ENCODE assay signal across 1 cellular context in the genomic region with DNA sequence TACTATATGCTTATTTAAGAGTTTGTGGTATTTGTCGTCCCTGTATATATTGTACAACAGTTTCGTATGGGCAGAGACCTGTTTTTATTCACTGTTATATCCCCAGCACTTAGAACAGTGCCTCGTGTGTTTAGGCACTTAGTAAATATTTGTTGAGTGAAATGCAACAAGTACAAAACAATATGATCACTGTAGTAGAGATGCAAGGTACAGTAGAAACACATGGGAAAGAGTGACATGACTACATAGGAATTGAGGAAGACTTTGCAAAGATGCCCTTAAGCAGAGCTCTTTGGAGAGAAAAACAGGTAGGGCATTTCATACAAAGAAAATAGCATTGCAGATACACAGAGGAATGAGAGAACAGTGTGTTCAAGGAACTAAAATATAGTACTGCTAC.
TF ChIP-seq lines count a peak whose summit lies in the region.

No MANE protein-coding gene starts in this region.

TF ChIP-seq in HepG2, 621 proteins besides CTCF, POLR2A, EP300 and RAD21 (continued from another document):
- TF ChIP-seq, protein P1, sequence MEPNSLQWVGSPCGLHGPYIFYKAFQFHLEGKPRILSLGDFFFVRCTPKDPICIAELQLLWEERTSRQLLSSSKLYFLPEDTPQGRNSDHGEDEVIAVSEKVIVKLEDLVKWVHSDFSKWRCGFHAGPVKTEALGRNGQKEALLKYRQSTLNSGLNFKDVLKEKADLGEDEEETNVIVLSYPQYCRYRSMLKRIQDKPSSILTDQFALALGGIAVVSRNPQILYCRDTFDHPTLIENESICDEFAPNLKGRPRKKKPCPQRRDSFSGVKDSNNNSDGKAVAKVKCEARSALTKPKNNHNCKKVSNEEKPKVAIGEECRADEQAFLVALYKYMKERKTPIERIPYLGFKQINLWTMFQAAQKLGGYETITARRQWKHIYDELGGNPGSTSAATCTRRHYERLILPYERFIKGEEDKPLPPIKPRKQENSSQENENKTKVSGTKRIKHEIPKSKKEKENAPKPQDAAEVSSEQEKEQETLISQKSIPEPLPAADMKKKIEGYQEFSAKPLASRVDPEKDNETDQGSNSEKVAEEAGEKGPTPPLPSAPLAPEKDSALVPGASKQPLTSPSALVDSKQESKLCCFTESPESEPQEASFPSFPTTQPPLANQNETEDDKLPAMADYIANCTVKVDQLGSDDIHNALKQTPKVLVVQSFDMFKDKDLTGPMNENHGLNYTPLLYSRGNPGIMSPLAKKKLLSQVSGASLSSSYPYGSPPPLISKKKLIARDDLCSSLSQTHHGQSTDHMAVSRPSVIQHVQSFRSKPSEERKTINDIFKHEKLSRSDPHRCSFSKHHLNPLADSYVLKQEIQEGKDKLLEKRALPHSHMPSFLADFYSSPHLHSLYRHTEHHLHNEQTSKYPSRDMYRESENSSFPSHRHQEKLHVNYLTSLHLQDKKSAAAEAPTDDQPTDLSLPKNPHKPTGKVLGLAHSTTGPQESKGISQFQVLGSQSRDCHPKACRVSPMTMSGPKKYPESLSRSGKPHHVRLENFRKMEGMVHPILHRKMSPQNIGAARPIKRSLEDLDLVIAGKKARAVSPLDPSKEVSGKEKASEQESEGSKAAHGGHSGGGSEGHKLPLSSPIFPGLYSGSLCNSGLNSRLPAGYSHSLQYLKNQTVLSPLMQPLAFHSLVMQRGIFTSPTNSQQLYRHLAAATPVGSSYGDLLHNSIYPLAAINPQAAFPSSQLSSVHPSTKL (CRISPR knock-in tag; IDR thresholded peaks at IDR 0.05), result peak; percentile 70
- TF ChIP-seq ELF1 (CRISPR knock-in tag; IDR thresholded peaks at IDR 0.05) (0 out of 2 replicates have a peak, but pooled peaks have one; percentile 22), IRF2 (CRISPR knock-in tag; IDR thresholded peaks at IDR 0.05) (peak; percentile 48; the same call in 1 of the 2 replicates), FOXO1 (CRISPR knock-in tag; IDR thresholded peaks at IDR 0.05) (no peak; the same call in 1 of the 2 replicates), ZSCAN31 (CRISPR knock-in tag; IDR thresholded peaks at IDR 0.05; ENCODE audit: low read depth) (no peak)
- TF ChIP-seq, protein P2, sequence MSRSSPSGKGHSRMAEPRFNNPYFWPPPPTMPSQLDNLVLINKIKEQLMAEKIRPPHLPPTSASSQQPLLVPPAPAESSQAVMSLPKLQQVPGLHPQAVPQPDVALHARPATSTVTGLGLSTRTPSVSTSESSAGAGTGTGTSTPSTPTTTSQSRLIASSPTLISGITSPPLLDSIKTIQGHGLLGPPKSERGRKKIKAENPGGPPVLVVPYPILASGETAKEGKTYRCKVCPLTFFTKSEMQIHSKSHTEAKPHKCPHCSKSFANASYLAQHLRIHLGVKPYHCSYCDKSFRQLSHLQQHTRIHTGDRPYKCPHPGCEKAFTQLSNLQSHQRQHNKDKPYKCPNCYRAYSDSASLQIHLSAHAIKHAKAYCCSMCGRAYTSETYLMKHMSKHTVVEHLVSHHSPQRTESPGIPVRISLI (CRISPR knock-in tag; IDR thresholded peaks at IDR 0.05; ENCODE audit: borderline replicate concordance), result no peak
- TF ChIP-seq, protein P3, sequence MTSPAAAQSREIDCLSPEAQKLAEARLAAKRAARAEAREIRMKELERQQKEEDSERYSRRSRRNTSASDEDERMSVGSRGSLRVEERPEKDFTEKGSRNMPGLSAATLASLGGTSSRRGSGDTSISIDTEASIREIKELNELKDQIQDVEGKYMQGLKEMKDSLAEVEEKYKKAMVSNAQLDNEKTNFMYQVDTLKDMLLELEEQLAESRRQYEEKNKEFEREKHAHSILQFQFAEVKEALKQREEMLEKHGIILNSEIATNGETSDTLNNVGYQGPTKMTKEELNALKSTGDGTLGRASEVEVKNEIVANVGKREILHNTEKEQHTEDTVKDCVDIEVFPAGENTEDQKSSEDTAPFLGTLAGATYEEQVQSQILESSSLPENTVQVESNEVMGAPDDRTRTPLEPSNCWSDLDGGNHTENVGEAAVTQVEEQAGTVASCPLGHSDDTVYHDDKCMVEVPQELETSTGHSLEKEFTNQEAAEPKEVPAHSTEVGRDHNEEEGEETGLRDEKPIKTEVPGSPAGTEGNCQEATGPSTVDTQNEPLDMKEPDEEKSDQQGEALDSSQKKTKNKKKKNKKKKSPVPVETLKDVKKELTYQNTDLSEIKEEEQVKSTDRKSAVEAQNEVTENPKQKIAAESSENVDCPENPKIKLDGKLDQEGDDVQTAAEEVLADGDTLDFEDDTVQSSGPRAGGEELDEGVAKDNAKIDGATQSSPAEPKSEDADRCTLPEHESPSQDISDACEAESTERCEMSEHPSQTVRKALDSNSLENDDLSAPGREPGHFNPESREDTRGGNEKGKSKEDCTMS (CRISPR knock-in tag; conservative IDR thresholded peaks at IDR 0.05), result no peak
